ENCODE assay signal across 17 cellular contexts in the genomic region with DNA sequence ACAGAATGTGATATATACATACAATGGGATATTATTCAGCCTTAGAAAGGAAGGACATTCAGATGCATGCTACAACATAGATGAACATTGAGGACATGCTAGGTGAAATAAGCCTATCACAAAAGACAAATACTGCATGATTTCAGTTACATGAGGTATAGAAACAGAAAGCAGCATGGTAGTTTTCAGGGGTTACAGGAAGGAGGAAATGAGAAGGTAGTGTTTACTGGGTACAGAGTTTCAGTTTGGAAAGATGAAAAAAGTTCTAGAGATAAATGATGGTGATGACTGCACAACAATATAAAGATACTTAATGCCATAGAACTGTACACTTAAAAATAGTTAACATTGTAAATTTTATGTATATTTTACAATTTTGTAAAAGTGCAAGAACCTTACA.
A peak's percentile ranks its signal among the peaks of the same experiment; 100 is the strongest.
DNase-seq lines count a peak whose midpoint lies in the region; ATAC-seq and TF ChIP-seq lines count a peak whose summit lies in the region.
"Had no signal": no experiment of that assay in that cellular context is flagged by ENCODE, and none has a peak within 500 bp of the region (broad histone marks: within the 10 kb centered on the region; RNA-seq: fewer than 3 reads in every experiment).

No MANE protein-coding gene starts in this region.

- ATAC-seq in GM19324 (IDR thresholded peaks at IDR 0.05; ENCODE audit: low FRiP score, unreplicated experiment): peak; percentile 57
- peak; percentile 57 for ATAC-seq in GM21737 (IDR thresholded peaks at IDR 0.05; ENCODE audit: unreplicated experiment)
- peak; percentile 84 for ATAC-seq in HG03432 (IDR thresholded peaks at IDR 0.05; ENCODE audit: unreplicated experiment)
- ATAC-seq: esophagus mucosa, heart right ventricle, left colon, mucosa of descending colon had no signal

- DNase-seq in GM12865 (ENCODE audit: low read depth): peak; percentile 6
- no peak for DNase-seq in NOMO-1 treated with dmso at 0.1 percent for 144 hours (lab: John Stamatoyannopoulos, UW; ENCODE audit: unreplicated experiment)
- no peak for DNase-seq in dedifferentiated amniotic fluid mesenchymal stem cell (ENCODE audit: extremely low spot score)
- DNase-seq in NCI-H226: no peak
- no peak for DNase-seq in activated naive CD4-positive, alpha-beta T cell (lab: John Stamatoyannopoulos, UW)
- DNase-seq: activated CD8-positive, alpha-beta memory T cell treated with anti-CD3 and anti-CD28 coated beads for 24 hours; CD4-positive, alpha-beta memory T cell; heart right ventricle; left colon; mucosa of descending colon; NCI-H2171 treated with DMSO at 0.1 percent for 48 hours; SJCRH30 had no signal

- no peak for TF ChIP-seq CTCF in GM12865 (IDR thresholded peaks at IDR 0.05; ENCODE audit: insufficient read depth, low read depth, low read length, missing control alignments)

- H3K4me3 ChIP-seq in GM12865 (ENCODE audit: low read depth, low read length): no peak overlapping the region
- H3K4me3 ChIP-seq: coronary artery, heart right ventricle, mucosa of descending colon, SJCRH30 had no signal
